Comparison of ENCODE assay signal across 11 cellular contexts in the genomic region with DNA sequence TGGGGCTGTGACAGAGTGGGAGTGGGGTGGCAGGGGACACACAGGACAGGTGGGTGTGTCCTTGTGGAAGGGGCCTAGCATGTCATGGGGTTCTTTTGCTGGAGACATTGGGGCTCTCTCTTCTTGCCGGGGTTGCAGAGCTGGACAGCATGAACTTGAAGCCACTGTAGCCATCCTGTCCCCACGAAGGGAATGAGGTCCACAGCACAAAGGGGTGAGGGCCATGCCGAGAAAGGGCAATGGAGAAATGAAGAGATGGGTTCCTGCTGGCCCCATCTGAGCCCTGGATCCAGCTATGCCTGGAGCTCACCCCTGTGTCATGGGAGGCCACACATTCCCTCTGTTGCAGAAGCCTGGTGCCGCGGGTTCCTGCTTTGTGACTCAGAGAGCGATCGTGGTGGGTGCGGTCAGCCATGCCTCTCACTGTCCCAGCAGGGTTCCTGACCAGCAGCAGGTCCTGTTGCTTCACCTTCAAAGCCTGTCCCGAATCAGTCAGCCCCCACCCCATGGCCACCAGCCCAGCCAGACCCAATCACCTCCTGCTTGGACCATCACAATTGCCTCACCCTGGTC. TPM values are rescaled to one million over a fixed set of nuclear protein-coding genes. Genes with fewer than 3 reads are reported as not detected.
A peak's percentile ranks its signal among the peaks of the same experiment; 100 is the strongest.
DNase-seq lines count a peak whose midpoint lies in the region; ATAC-seq and TF ChIP-seq lines count a peak whose summit lies in the region.
"Had no signal": no experiment of that assay in that cellular context is flagged by ENCODE, and none has a peak within 500 bp of the region (broad histone marks: within the 10 kb centered on the region; RNA-seq: fewer than 3 reads in every experiment).

No MANE protein-coding gene starts in this region.

- no peaks in the 10 kb centered on the region for H3K4me1 Mint-ChIP-seq in activated CD8-positive, alpha-beta memory T cell treated with anti-CD3 and anti-CD28 coated beads, Interleukin-2, amount 10 ng/mL, durations not matched to agents 7 days and 5 days

- H3K9me3 Mint-ChIP-seq in activated CD8-positive, alpha-beta memory T cell treated with anti-CD3 and anti-CD28 coated beads, Interleukin-2, amount 10 ng/mL, durations not matched to agents 7 days and 5 days (ENCODE audit: low read depth), result no peaks in the 10 kb centered on the region
- H3K9me3 Mint-ChIP-seq: natural killer cell treated with Interleukin-12 subunit alpha and Interleukin-12 subunit beta and Interleukin-15 and Interleukin-18, amount 100 ng/mL, for 72 hours had no signal

- peak; percentile 83 for DNase-seq in HCEC 1CT
- peak; percentile 90 for DNase-seq in OCI-M1 (lab: John Stamatoyannopoulos, UW)
- peak; percentile 77 for DNase-seq in epithelial cell of esophagus (ENCODE audit: low read depth)
- peak; percentile 29 for DNase-seq in retinal pigment epithelial cell (ENCODE audit: low read depth)
- DNase-seq in superior temporal gyrus (ENCODE audit: extremely low spot score), result no peak
- no peak for DNase-seq in activated CD8-positive, alpha-beta memory T cell treated with anti-CD3 and anti-CD28 coated beads, Interleukin-2, amount 10 ng/mL, durations not matched to agents 7 days and 5 days
- DNase-seq in dorsolateral prefrontal cortex, result no peak
- DNase-seq: Right ventricle myocardium superior had no signal

- no peak overlapping the region for H3K27ac Mint-ChIP-seq in activated CD8-positive, alpha-beta memory T cell treated with anti-CD3 and anti-CD28 coated beads, Interleukin-2, amount 10 ng/mL, durations not matched to agents 7 days and 5 days

- H3K36me3 Mint-ChIP-seq in activated CD8-positive, alpha-beta memory T cell treated with anti-CD3 and anti-CD28 coated beads, Interleukin-2, amount 10 ng/mL, durations not matched to agents 7 days and 5 days, result no peaks in the 10 kb centered on the region
- H3K36me3 Mint-ChIP-seq: natural killer cell treated with Interleukin-12 subunit alpha and Interleukin-12 subunit beta and Interleukin-15 and Interleukin-18, amount 100 ng/mL, for 72 hours had no signal

- ATAC-seq in activated CD8-positive, alpha-beta memory T cell treated with anti-CD3 and anti-CD28 coated beads, Interleukin-2, amount 10 ng/mL, durations not matched to agents 7 days and 5 days, result no peak
- no peak for ATAC-seq in HG03469 (IDR thresholded peaks at IDR 0.05; ENCODE audit: unreplicated experiment)

- CTCF ChIA-PET in activated CD8-positive, alpha-beta memory T cell treated with anti-CD3 and anti-CD28 coated beads, Interleukin-2, amount 10 ng/mL, durations not matched to agents 7 days and 5 days (lab: Charles Lee), result no interaction called here

- H3K27me3 Mint-ChIP-seq in activated CD8-positive, alpha-beta memory T cell treated with anti-CD3 and anti-CD28 coated beads, Interleukin-2, amount 10 ng/mL, durations not matched to agents 7 days and 5 days, result no peaks in the 10 kb centered on the region
- H3K27me3 Mint-ChIP-seq: natural killer cell treated with Interleukin-12 subunit alpha and Interleukin-12 subunit beta and Interleukin-15 and Interleukin-18, amount 100 ng/mL, for 72 hours had no signal

- H3K4me3 ChIP-seq in epithelial cell of esophagus (ENCODE audit: low read length) (no peak overlapping the region), retinal pigment epithelial cell (ENCODE audit: low read length) (no peak overlapping the region), dorsolateral prefrontal cortex (no peak overlapping the region)

- H3K27ac ChIP-seq in dorsolateral prefrontal cortex, result no peak overlapping the region

- TF ChIP-seq CTCF in epithelial cell of esophagus (IDR thresholded peaks at IDR 0.05; ENCODE audit: insufficient read depth, low read depth, low read length, missing control alignments) (no peak), retinal pigment epithelial cell (conservative IDR thresholded peaks at IDR 0.05; ENCODE audit: low read depth, low read length) (no peak), dorsolateral prefrontal cortex (IDR thresholded peaks at IDR 0.05 in 54 of 56, conservative IDR thresholded peaks at IDR 0.05 in 2 of 56; ENCODE audit: low read depth in 1 of 56, partially characterized antibody in 56 of 56) (no peak)

- H3K27me3 ChIP-seq in dorsolateral prefrontal cortex, result no peaks in the 10 kb centered on the region

- no peak overlapping the region for H3K4me3 Mint-ChIP-seq in activated CD8-positive, alpha-beta memory T cell treated with anti-CD3 and anti-CD28 coated beads, Interleukin-2, amount 10 ng/mL, durations not matched to agents 7 days and 5 days
- H3K4me3 Mint-ChIP-seq: natural killer cell treated with Interleukin-12 subunit alpha and Interleukin-12 subunit beta and Interleukin-15 and Interleukin-18, amount 100 ng/mL, for 72 hours had no signal

- intact Hi-C loops in dorsolateral prefrontal cortex (cut with DNase I), result no loop called here

RNA-seq across cellular contexts. Expression of a gene that starts 50.0 kb away (rescaled TPM):
- total RNA-seq in activated CD8-positive, alpha-beta memory T cell treated with anti-CD3 and anti-CD28 coated beads, Interleukin-2, amount 10 ng/mL, durations not matched to agents 7 days and 5 days, result not detected
- total RNA-seq in dorsolateral prefrontal cortex, result not detected
- total RNA-seq: endothelial cell of umbilical vein; natural killer cell treated with Interleukin-12 subunit alpha and Interleukin-12 subunit beta and Interleukin-15 and Interleukin-18, amount 100 ng/mL, for 72 hours; Right ventricle myocardium superior had no signal

Comparison
In these comparisons a context has a peak if more than half of its experiments do, and no peak if none do; other contexts are left out.
1. DNase-seq: peak in HCEC 1CT (single experiment), OCI-M1 (single experiment), epithelial cell of esophagus (single experiment) and retinal pigment epithelial cell (single experiment); none in superior temporal gyrus (single experiment), activated CD8-positive, alpha-beta memory T cell treated with anti-CD3 and anti-CD28 coated beads, Interleukin-2, amount 10 ng/mL, durations not matched to agents 7 days and 5 days (single experiment) and dorsolateral prefrontal cortex (0 of 10).